In the genomic region with DNA sequence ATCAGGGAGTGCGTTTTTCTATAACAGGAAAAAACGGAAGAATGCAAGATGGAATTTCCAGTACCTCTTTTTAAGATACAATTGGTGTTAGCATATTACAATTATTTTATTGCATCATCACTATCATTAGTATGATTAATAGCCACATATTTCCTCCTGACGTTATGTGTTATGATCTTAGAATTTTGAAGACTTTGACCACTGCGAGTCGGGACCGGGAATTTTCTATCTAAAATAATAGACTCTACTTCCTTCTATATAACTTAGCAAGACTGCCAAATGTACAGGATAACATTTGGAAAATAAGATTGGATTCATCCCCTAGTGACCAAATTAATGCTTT, we compare ENCODE assay signal across 9 cellular contexts. TPM values are rescaled to one million over a fixed set of nuclear protein-coding genes. Genes with fewer than 3 reads are reported as not detected.
DNase-seq lines count a peak whose midpoint lies in the region; ATAC-seq, FAIRE-seq and TF ChIP-seq lines count a peak whose summit lies in the region.
"Had no signal": no experiment of that assay in that cellular context is flagged by ENCODE, and none has a peak within 500 bp of the region (broad histone marks: within the 10 kb centered on the region; RNA-seq: fewer than 3 reads in every experiment).

No MANE protein-coding gene starts in this region.

- H3K27me3 ChIP-seq in H9 (ENCODE audit: insufficient read depth, low read length): no peaks in the 10 kb centered on the region
- no peaks in the 10 kb centered on the region for H3K27me3 ChIP-seq in astrocyte (ENCODE audit: insufficient read depth, low read length)
- no peaks in the 10 kb centered on the region for H3K27me3 ChIP-seq in layer of hippocampus (ENCODE audit: control insufficient read depth, insufficient read depth, low read length)

- no peak overlapping the region for H2BK5ac ChIP-seq in H9 (ENCODE audit: insufficient read length, low read length)

- no peak for FAIRE-seq in astrocyte (lab: Jason Lieb, UNC)

- no peak overlapping the region for H2BK120ac ChIP-seq in H9 (ENCODE audit: low read depth, low read length, poor library complexity, severe bottlenecking)

- ATAC-seq in GM21381 (IDR thresholded peaks at IDR 0.05; ENCODE audit: unreplicated experiment): no peak
- no peak for ATAC-seq in GM19324 (IDR thresholded peaks at IDR 0.05; ENCODE audit: low FRiP score, unreplicated experiment)

- H3K27ac ChIP-seq in H9 (ENCODE audit: insufficient read length, low read depth, low read length): peak overlapping the region; percentile 91
- peak overlapping the region; percentile 91 for H3K27ac ChIP-seq in astrocyte (ENCODE audit: low read depth, low read length)
- H3K27ac ChIP-seq in layer of hippocampus (ENCODE audit: low read depth, low read length): peak overlapping the region; percentile 92
- H3K27ac ChIP-seq in temporal lobe (ENCODE audit: low read depth, low read length): peak overlapping the region; percentile 88

- peak overlapping the region; percentile 85 for H3K4me3 ChIP-seq in astrocyte (ENCODE audit: insufficient read depth, low read depth, low read length)

- H2BK20ac ChIP-seq in H9 (ENCODE audit: low read depth, low read length, poor library complexity, severe bottlenecking): no peak overlapping the region

- H3K27ac Mint-ChIP-seq in H9 (no peak overlapping the region), astrocyte (ENCODE audit: unreplicated experiment) (no peak overlapping the region)

- no peak overlapping the region for H3K23ac ChIP-seq in H9 (ENCODE audit: insufficient read length, low read depth, low read length)

- peak overlapping the region; percentile 95 for H3K9ac ChIP-seq in H9 (ENCODE audit: extremely low read depth, insufficient read length, low read length)
- peak overlapping the region; percentile 93 for H3K9ac ChIP-seq in astrocyte (ENCODE audit: low read length)

- H3K27me3 Mint-ChIP-seq in H9 (ENCODE audit: low read depth) (no peaks in the 10 kb centered on the region), astrocyte (ENCODE audit: low read depth, unreplicated experiment) (no peaks in the 10 kb centered on the region)

- no peak for TF ChIP-seq CTCF in H9 (conservative IDR thresholded peaks at IDR 0.05)
- TF ChIP-seq CTCF in astrocyte (IDR thresholded peaks at IDR 0.05; ENCODE audit: insufficient read depth, low read depth, low read length): no peak

- H3K79me1 ChIP-seq in H9 (ENCODE audit: insufficient read depth, low read depth, low read length, poor library complexity, severe bottlenecking): no peaks in the 10 kb centered on the region

- no CpG with 5 or more reads among the region's 6 CpGs for WGBS in H9 (ENCODE audit: extremely low coverage, insufficient read length, low lambda C conversion rate)

- H3K4me3 Mint-ChIP-seq in H9 (no peak overlapping the region), astrocyte (ENCODE audit: unreplicated experiment) (no peak overlapping the region)

- no peak overlapping the region for H4K91ac ChIP-seq in H9 (ENCODE audit: insufficient read length, low read depth, low read length)

- no peak overlapping the region for H2BK15ac ChIP-seq in H9 (ENCODE audit: low read depth, low read length)

- no peak overlapping the region for H2BK12ac ChIP-seq in H9 (ENCODE audit: insufficient read length, low read depth, low read length)

- H3K4me2 ChIP-seq in H9 (ENCODE audit: insufficient read depth, insufficient read length, low read length) (peak overlapping the region; percentile 72), astrocyte (ENCODE audit: low read length) (peak overlapping the region; percentile 89)

- H3K56ac ChIP-seq in H9 (ENCODE audit: insufficient read length, low read depth, low read length): no peak overlapping the region

- H3K9me3 ChIP-seq in H9 (ENCODE audit: control insufficient read depth, low read depth, low read length) (no peaks in the 10 kb centered on the region), astrocyte (ENCODE audit: insufficient read depth, low read depth, low read length) (no peaks in the 10 kb centered on the region)

- H3K79me2 ChIP-seq in H9 (ENCODE audit: insufficient read depth, low read length) (peaks cover 12% of the 10 kb centered on the region; the same call in 1 of the 2 replicates), astrocyte (ENCODE audit: insufficient read depth, low read length) (peaks cover 37% of the 10 kb centered on the region)

- H3K36me3 ChIP-seq in astrocyte (ENCODE audit: insufficient read depth, low read length): no peaks in the 10 kb centered on the region

- no peak overlapping the region for H3K14ac ChIP-seq in H9 (ENCODE audit: insufficient read depth, low read length)

- no peak overlapping the region for H4K5ac ChIP-seq in H9 (ENCODE audit: insufficient read length, low read depth, low read length)

- no peak overlapping the region for H3K18ac ChIP-seq in H9 (ENCODE audit: insufficient read length, low read depth, low read length)

- no peak overlapping the region for H3T11ph ChIP-seq in H9 (ENCODE audit: low read length)

- peaks cover 9% of the 10 kb centered on the region for H3K4me1 ChIP-seq in H9 (ENCODE audit: insufficient read depth, low read length)
- peaks cover 9% of the 10 kb centered on the region for H3K4me1 ChIP-seq in astrocyte (ENCODE audit: insufficient read depth, low read length)

- no peak for DNase-seq in H9
- no peak for DNase-seq in astrocyte (ENCODE audit: low read depth)
- no peak for DNase-seq in nucleus accumbens (lab: John Stamatoyannopoulos, UW)
- DNase-seq in activated CD4-positive, CD25-positive, alpha-beta regulatory T cell (lab: John Stamatoyannopoulos, UW): no peak
- DNase-seq: effector CD8-positive, alpha-beta T cell had no signal

- no peak overlapping the region for H2AK5ac ChIP-seq in H9 (ENCODE audit: insufficient read length, low read length)

- H3K36me3 Mint-ChIP-seq in H9 (ENCODE audit: insufficient read depth in 1 of 3, low read depth in 3 of 3) (peaks cover 9 to 12% (median 12%) of the 10 kb centered on the region in 3 experiments; a peak in 6 of 7 replicates), astrocyte (ENCODE audit: low read depth, unreplicated experiment) (peaks cover 2% of the 10 kb centered on the region)

- H3K4me1 Mint-ChIP-seq in H9: peaks cover 14 to 19% of the 10 kb centered on the region in 2 experiments
- peaks cover 4% of the 10 kb centered on the region for H3K4me1 Mint-ChIP-seq in astrocyte (ENCODE audit: low read depth, unreplicated experiment)

- no peak overlapping the region for H2AFZ ChIP-seq in H9 (ENCODE audit: low read length)
- peak overlapping the region; percentile 95 for H2AFZ ChIP-seq in astrocyte (ENCODE audit: low read depth, low read length)

- no peak overlapping the region for H4K8ac ChIP-seq in H9 (replicated peaks; ENCODE audit: insufficient read length, low read depth, low read length)

- no peaks in the 10 kb centered on the region for H3K9me3 Mint-ChIP-seq in H9
- no peaks in the 10 kb centered on the region for H3K9me3 Mint-ChIP-seq in astrocyte (ENCODE audit: unreplicated experiment)

- H3K23me2 ChIP-seq in H9 (ENCODE audit: insufficient read length, low read depth, low read length, poor library complexity, severe bottlenecking): no peaks in the 10 kb centered on the region

- H3K4ac ChIP-seq in H9 (ENCODE audit: low read depth, low read length): no peak overlapping the region

- H4K20me1 ChIP-seq in H9 (ENCODE audit: control insufficient read depth, insufficient read depth, insufficient read length) (no peaks in the 10 kb centered on the region), astrocyte (ENCODE audit: insufficient read depth, low read length) (peaks cover 15% of the 10 kb centered on the region)

RNA-seq across cellular contexts. Expression of gene SAV1, which starts 0.7 kb away (rescaled TPM):
- total RNA-seq in H9 (2021) (57.3 and 58.5 TPM in 2 replicates), astrocyte (18.3 and 26.3 TPM in 2 replicates), temporal lobe (18.7 TPM)
